Comparison of ENCODE assay signal across 22 cellular contexts in genomic region chr4:10682397-10682796, GRCh38. TPM values are rescaled to one million over a fixed set of nuclear protein-coding genes. Genes with fewer than 3 reads are reported as not detected.
A peak's percentile ranks its signal among the peaks of the same experiment; 100 is the strongest.
DNase-seq lines count a peak whose midpoint lies in the region; ATAC-seq, FAIRE-seq and TF ChIP-seq lines count a peak whose summit lies in the region.
"Had no signal": no experiment of that assay in that cellular context is flagged by ENCODE, and none has a peak within 500 bp of the region (broad histone marks: within the 10 kb centered on the region; RNA-seq: fewer than 3 reads in every experiment).

No MANE protein-coding gene starts in this region.

- peak overlapping the region; percentile 85 for H3K27ac Mint-ChIP-seq in memory B cell
- H3K27ac Mint-ChIP-seq: CD14-positive monocyte; CD4-positive, alpha-beta memory T cell; HFFc6 had no signal

- TF ChIP-seq POLR2A in GM12892 (IDR thresholded peaks at IDR 0.05; ENCODE audit: low read depth, low read length), result no peak; the same call in 1 of the 2 replicates

- H3K27me3 ChIP-seq in Loucy (ENCODE audit: insufficient read depth, low read length, poor library complexity, severe bottlenecking), result no peaks in the 10 kb centered on the region
- H3K27me3 ChIP-seq: BLaER1 had no signal

- TF ChIP-seq CTCF in Loucy (conservative IDR thresholded peaks at IDR 0.05; ENCODE audit: low read length), result no peak

- DNase-seq in GM12892 (ENCODE audit: insufficient read length) (no peak), memory B cell (ENCODE audit: low spot score in 2 of 2) (no peak), NCI-H128 (lab: John Stamatoyannopoulos, UW; ENCODE audit: unreplicated experiment) (no peak), NCI-H2081 treated with DMSO at 0.1 percent for 48 hours (lab: John Stamatoyannopoulos, UW) (no peak)
- DNase-seq: 8988T; CD4-positive, alpha-beta memory T cell; DMS153; DMS79; GDM1; GM23248; HCEC 1CT; HFFc6; IMR-90; KG1 had no signal

- H3K4me3 ChIP-seq in Loucy (ENCODE audit: low read length, poor library complexity, severe bottlenecking), result peak overlapping the region; percentile 72
- H3K4me3 ChIP-seq: BLaER1, GM23248 had no signal

- H3K9me3 Mint-ChIP-seq in memory B cell, result peaks cover 1% of the 10 kb centered on the region
- H3K9me3 Mint-ChIP-seq: HFFc6 had no signal

- H4K20me1 ChIP-seq in Loucy (ENCODE audit: insufficient read depth, low read length, poor library complexity, severe bottlenecking), result no peaks in the 10 kb centered on the region
- H4K20me1 ChIP-seq: BLaER1 had no signal

- H3K9ac ChIP-seq in Loucy (ENCODE audit: low read depth, low read length, poor library complexity, severe bottlenecking), result peak overlapping the region; percentile 86
- H3K9ac ChIP-seq: BLaER1, GM23248 had no signal

- no peaks in the 10 kb centered on the region for H3K9me3 ChIP-seq in Loucy (ENCODE audit: insufficient read depth, low read depth, low read length)

- FAIRE-seq in GM12892 (lab: Jason Lieb, UNC), result peak; percentile 68
- FAIRE-seq: H54, HTR-8/SVneo had no signal

- peaks cover 28% of the 10 kb centered on the region for H3K4me1 Mint-ChIP-seq in memory B cell
- H3K4me1 Mint-ChIP-seq: CD4-positive, alpha-beta memory T cell had no signal

- H3K36me3 Mint-ChIP-seq in memory B cell, result peaks cover 3% of the 10 kb centered on the region
- H3K36me3 Mint-ChIP-seq: CD14-positive monocyte; CD4-positive, alpha-beta memory T cell had no signal

- H3K4me1 ChIP-seq in Loucy (ENCODE audit: insufficient read depth, low read length, poor library complexity, severe bottlenecking), result peaks cover 65% of the 10 kb centered on the region
- H3K4me1 ChIP-seq: BLaER1 had no signal

- H3K4me2 ChIP-seq in Loucy (ENCODE audit: low read depth, low read length, poor library complexity, severe bottlenecking), result peak overlapping the region; percentile 79
- H3K4me2 ChIP-seq: BLaER1 had no signal

- no peak overlapping the region for H2AFZ ChIP-seq in Loucy (ENCODE audit: low read length)
- H2AFZ ChIP-seq: GM23248 had no signal

- no peaks in the 10 kb centered on the region for H3F3A ChIP-seq in Loucy (ENCODE audit: low read depth)

- H3K4me3 Mint-ChIP-seq in memory B cell, result peak overlapping the region; percentile 61
- H3K4me3 Mint-ChIP-seq: CD14-positive monocyte; CD4-positive, alpha-beta memory T cell; HFFc6 had no signal

- H3K36me3 ChIP-seq in Loucy (ENCODE audit: insufficient read depth, low read length), result no peaks in the 10 kb centered on the region
- H3K36me3 ChIP-seq: BLaER1 had no signal

- no peaks in the 10 kb centered on the region for H3K27me3 Mint-ChIP-seq in memory B cell
- H3K27me3 Mint-ChIP-seq: CD4-positive, alpha-beta memory T cell had no signal

- no peak for ATAC-seq in memory B cell (ENCODE audit: low read depth)
- ATAC-seq in GM19395 (IDR thresholded peaks at IDR 0.05; ENCODE audit: unreplicated experiment), result no peak
- ATAC-seq in GM21576 (IDR thresholded peaks at IDR 0.05; ENCODE audit: unreplicated experiment), result no peak

- H3K79me2 ChIP-seq in Loucy (ENCODE audit: insufficient read depth, low read length), result peaks cover 40% of the 10 kb centered on the region

- H3K9me2 ChIP-seq in Loucy (replicated peaks; ENCODE audit: low read depth, low read length), result no peaks in the 10 kb centered on the region

RNA-seq across cellular contexts. Expression of gene CLNK, which starts 2.2 kb away (rescaled TPM):
- polyA plus RNA-seq in GM12892 (2012; ENCODE audit: missing spikeins), result 5.8 TPM
- polyA plus RNA-seq: AG04450; CD14-positive monocyte; CD4-positive, alpha-beta memory T cell; GM23248; IMR-90 had no signal
